ENCODE assay signal across 1 cellular context in genomic region chr20:49230021-49230420, GRCh38.
TF ChIP-seq lines count a peak whose summit lies in the region.

No MANE protein-coding gene starts in this region.

TF ChIP-seq in K562, 482 proteins besides CTCF, POLR2A, EP300 and RAD21:
- TF ChIP-seq ATF6 (CRISPR knock-in tag; IDR thresholded peaks at IDR 0.05) (no peak), RBFOX2 (IDR thresholded peaks at IDR 0.05; ENCODE audit: low read depth, low read length) (peak; percentile 18; the same call in 1 of the 2 replicates)
